ENCODE assay signal across 28 cellular contexts in the genomic region with DNA sequence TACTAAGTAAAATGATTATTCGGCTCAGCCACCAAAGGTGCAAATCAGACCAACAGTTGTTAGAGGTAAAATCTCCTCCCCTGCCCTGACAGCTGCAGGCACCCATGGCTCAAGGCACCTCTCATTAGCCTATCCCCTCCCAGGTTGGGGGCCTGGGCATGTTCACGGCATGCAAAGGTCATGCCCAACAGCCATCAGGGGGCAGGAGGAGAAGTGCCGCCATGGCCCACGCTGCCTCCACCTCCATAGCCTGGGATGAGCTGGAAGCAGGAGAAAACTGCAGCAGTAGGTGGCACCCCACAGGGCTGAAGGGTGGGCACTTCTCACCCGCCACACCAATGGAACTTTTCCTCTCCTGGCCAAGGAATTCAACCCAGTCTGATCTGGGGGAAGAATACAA.
"Had no signal": no experiment of that assay in that cellular context is flagged by ENCODE, and none has a peak within 500 bp of the region (broad histone marks: within the 10 kb centered on the region; RNA-seq: fewer than 3 reads in every experiment).

No MANE protein-coding gene starts in this region.

- DNase-seq: activated CD4-positive, alpha-beta T cell treated with anti-CD3 and anti-CD28 coated beads for 48 hours; activated CD4-positive, alpha-beta T cell treated with anti-CD3 and anti-CD28 coated beads, Interleukin-2, amount 50 U/mL, for 4 hours; activated CD4-positive, CD25-positive, alpha-beta regulatory T cell treated with anti-CD3 and anti-CD28 coated beads, Interleukin-2, amount 50 U/mL, for 72 hours; activated CD8-positive, alpha-beta memory T cell treated with anti-CD3 and anti-CD28 coated beads, Interleukin-2, amount 50 U/mL, for 48 hours; activated CD8-positive, alpha-beta T cell treated with anti-CD3 and anti-CD28 coated beads, Interleukin-2, amount 10 ng/mL, durations not matched to agents 7 days and 5 days; activated naive CD4-positive, alpha-beta T cell treated with anti-CD3 and anti-CD28 coated beads, Interleukin-2, amount 50 U/mL, for 16 hours; activated naive CD8-positive, alpha-beta T cell treated with anti-CD3 and anti-CD28 coated beads, Interleukin-2, amount 10 ng/mL, durations not matched to agents 7 days and 5 days; activated T-cell treated with anti-CD3 and anti-CD28 coated beads, Interleukin-2, amount 50 U/mL, for 1 hour; adrenal gland; caudate nucleus; KG1; NCI-H1092; NCI-H1417; NCI-H1694; NCI-H2029; NCI-H2107; NCI-H2171 treated with DMSO at 0.1 percent for 48 hours; NCI-H226; NCI-H526; NCI-H774; OCI-M1; Peyer's patch; Right ventricle myocardium superior; SJCRH30; SK-N-SH; T-helper 1 cell had no signal

- H3K4me1 Mint-ChIP-seq: activated naive CD8-positive, alpha-beta T cell treated with anti-CD3 and anti-CD28 coated beads, Interleukin-2, amount 10 ng/mL, durations not matched to agents 7 days and 5 days had no signal

- H3K4me3 ChIP-seq: adrenal gland, Peyer's patch, SJCRH30 had no signal

- H3K27ac ChIP-seq: adrenal gland, Peyer's patch, RWPE1, SJCRH30, VCaP had no signal

- H3K9me2 ChIP-seq: SK-N-SH had no signal

- H3K4me3 Mint-ChIP-seq: activated CD8-positive, alpha-beta T cell treated with anti-CD3 and anti-CD28 coated beads, Interleukin-2, amount 10 ng/mL, durations not matched to agents 7 days and 5 days; activated naive CD8-positive, alpha-beta T cell treated with anti-CD3 and anti-CD28 coated beads, Interleukin-2, amount 10 ng/mL, durations not matched to agents 7 days and 5 days had no signal

- H3K27me3 Mint-ChIP-seq: activated naive CD8-positive, alpha-beta T cell treated with anti-CD3 and anti-CD28 coated beads, Interleukin-2, amount 10 ng/mL, durations not matched to agents 7 days and 5 days had no signal

- H3K9me3 ChIP-seq: adrenal gland, Peyer's patch, SK-N-SH had no signal

- H3K4me2 ChIP-seq: SK-N-SH had no signal

- H3K9me3 Mint-ChIP-seq: activated naive CD8-positive, alpha-beta T cell treated with anti-CD3 and anti-CD28 coated beads, Interleukin-2, amount 10 ng/mL, durations not matched to agents 7 days and 5 days had no signal

- H3K27me3 ChIP-seq: adrenal gland, Peyer's patch, SJCRH30 had no signal

- H3K9ac ChIP-seq: SK-N-SH had no signal

- H3K4me1 ChIP-seq: adrenal gland had no signal

- ATAC-seq: activated CD8-positive, alpha-beta T cell treated with anti-CD3 and anti-CD28 coated beads, Interleukin-2, amount 10 ng/mL, durations not matched to agents 7 days and 5 days had no signal

- H3K36me3 ChIP-seq: adrenal gland, Peyer's patch, SJCRH30 had no signal

- H3K27ac Mint-ChIP-seq: activated CD8-positive, alpha-beta T cell treated with anti-CD3 and anti-CD28 coated beads, Interleukin-2, amount 10 ng/mL, durations not matched to agents 7 days and 5 days; activated naive CD8-positive, alpha-beta T cell treated with anti-CD3 and anti-CD28 coated beads, Interleukin-2, amount 10 ng/mL, durations not matched to agents 7 days and 5 days had no signal
